Comparison of ENCODE assay signal across 10 cellular contexts in genomic region chr21:43778469-43779335, GRCh38. TPM values are rescaled to one million over a fixed set of nuclear protein-coding genes. Genes with fewer than 3 reads are reported as not detected.
DNase-seq lines count a peak whose midpoint lies in the region; ATAC-seq and TF ChIP-seq lines count a peak whose summit lies in the region.
"Had no signal": no experiment of that assay in that cellular context is flagged by ENCODE, and none has a peak within 500 bp of the region (broad histone marks: within the 10 kb centered on the region; RNA-seq: fewer than 3 reads in every experiment).

No MANE protein-coding gene starts in this region.

- H3K9me3 Mint-ChIP-seq in dendritic cell treated with granulocyte-macrophage colony-stimulating factor and Interleukin-4, amounts not matched to agents 40 ng/mL and 50 ng/mL, for 4 days = no peaks in the 10 kb centered on the region

- intact Hi-C loops in Panc1 (cut with micrococcal nuclease; ENCODE audit: unreplicated experiment) = no loop called here
- intact Hi-C loops in dendritic cell treated with granulocyte-macrophage colony-stimulating factor and Interleukin-4, amounts not matched to agents 40 ng/mL and 50 ng/mL, for 4 days (cut with micrococcal nuclease) = loop anchor here (1.0 kb wide), 1 partner anchor 11 kb away; the partner anchor contains the start of gene RRP1

- H3K27ac ChIP-seq in Panc1 (ENCODE audit: low read length) = peak overlapping the region; percentile 76
- H3K27ac ChIP-seq in subcutaneous abdominal adipose tissue (ENCODE audit: low read depth, low read length) = peak overlapping the region; percentile 79
- H3K27ac ChIP-seq: right atrium auricular region had no signal

- peak; percentile 65 for DNase-seq in SIG-M5 treated with dmso at 0.1 percent for 504 hours (lab: John Stamatoyannopoulos, UW; ENCODE audit: unreplicated experiment)
- no peak for DNase-seq in SIG-M5 (lab: John Stamatoyannopoulos, UW)
- peak; percentile 47 for DNase-seq in Panc1 (ENCODE audit: low read depth, low spot score)
- no peak for DNase-seq in iPS-NIHi7 (ENCODE audit: extremely low spot score)

- H3K4me3 ChIP-seq in Panc1 (ENCODE audit: low read depth in 2 of 2, low read length in 2 of 2) = peak overlapping the region in 1 of 2 experiments; percentile 24; a peak in 1 of 4 replicates
- H3K4me3 ChIP-seq in subcutaneous abdominal adipose tissue (ENCODE audit: low read depth in 1 of 5, low read length in 5 of 5) = no peak overlapping the region
- H3K4me3 ChIP-seq: A549, right atrium auricular region had no signal

- H3K4me3 Mint-ChIP-seq in dendritic cell treated with granulocyte-macrophage colony-stimulating factor and Interleukin-4, amounts not matched to agents 40 ng/mL and 50 ng/mL, for 4 days = peak overlapping the region; percentile 76

- in situ Hi-C loops in Panc1 (cut with HindIII; ENCODE audit: low pct_unique_long_range_greater_than_20kb, low sequenced_read_pairs) = no loop called here

- H3K4me1 Mint-ChIP-seq in dendritic cell treated with granulocyte-macrophage colony-stimulating factor and Interleukin-4, amounts not matched to agents 40 ng/mL and 50 ng/mL, for 4 days (ENCODE audit: low read depth) = peaks cover 77% of the 10 kb centered on the region

- H3K9me3 ChIP-seq in Panc1 (ENCODE audit: control insufficient read depth, insufficient read depth, low read depth, low read length) (no peaks in the 10 kb centered on the region), subcutaneous abdominal adipose tissue (ENCODE audit: control insufficient read depth in 5 of 5, low read length in 5 of 5) (no peaks in the 10 kb centered on the region)
- H3K9me3 ChIP-seq: A549, right atrium auricular region had no signal

- CTCF ChIA-PET in Panc1 (lab: Charles Lee) = no interaction called here

- no peaks in the 10 kb centered on the region for H3K27me3 Mint-ChIP-seq in dendritic cell treated with granulocyte-macrophage colony-stimulating factor and Interleukin-4, amounts not matched to agents 40 ng/mL and 50 ng/mL, for 4 days

- H3K36me3 Mint-ChIP-seq in dendritic cell treated with granulocyte-macrophage colony-stimulating factor and Interleukin-4, amounts not matched to agents 40 ng/mL and 50 ng/mL, for 4 days (ENCODE audit: low read depth) = peaks cover 25% of the 10 kb centered on the region

- ATAC-seq in Panc1 = peak; percentile 31
- ATAC-seq in GM21367 (IDR thresholded peaks at IDR 0.05; ENCODE audit: unreplicated experiment) = no peak
- ATAC-seq in HG02588 (IDR thresholded peaks at IDR 0.05; ENCODE audit: unreplicated experiment) = no peak
- ATAC-seq: A549 had no signal

- H3K27ac Mint-ChIP-seq in dendritic cell treated with granulocyte-macrophage colony-stimulating factor and Interleukin-4, amounts not matched to agents 40 ng/mL and 50 ng/mL, for 4 days = peak overlapping the region; percentile 98

- H3K36me3 ChIP-seq in Panc1 (ENCODE audit: control insufficient read depth, insufficient read depth, low read length) = peaks cover 2% of the 10 kb centered on the region; the same call in 1 of the 2 replicates
- H3K36me3 ChIP-seq in subcutaneous abdominal adipose tissue (ENCODE audit: control insufficient read depth in 5 of 5, insufficient read depth in 5 of 5, low read length in 5 of 5) = peaks cover 0 to 10% (median 9%) of the 10 kb centered on the region in 5 donors

- H3K27me3 ChIP-seq in Panc1 (ENCODE audit: control insufficient read depth, insufficient read depth, low read length) = no peaks in the 10 kb centered on the region
- no peaks in the 10 kb centered on the region for H3K27me3 ChIP-seq in subcutaneous abdominal adipose tissue (ENCODE audit: control insufficient read depth in 5 of 5, insufficient read depth in 4 of 5, low read length in 5 of 5)
- H3K27me3 ChIP-seq: right atrium auricular region had no signal

- H3K4me1 ChIP-seq in Panc1 (ENCODE audit: control insufficient read depth, insufficient read depth, low read length) = peaks cover 21% of the 10 kb centered on the region
- peaks cover 5 to 49% (median 38%) of the 10 kb centered on the region in 5 donors for H3K4me1 ChIP-seq in subcutaneous abdominal adipose tissue (ENCODE audit: control insufficient read depth in 5 of 5, insufficient read depth in 5 of 5, low read length in 5 of 5)

- no peak for TF ChIP-seq CTCF in Panc1 (IDR thresholded peaks at IDR 0.05)

- no TSS peak for BruUV-seq in Panc1 (replicated peaks; lab: Mats Ljungman, UMichigan)

- POLR2A ChIA-PET in Panc1 (lab: Charles Lee) = no interaction called here

- H3K9ac ChIP-seq in subcutaneous abdominal adipose tissue (ENCODE audit: low read length in 5 of 5) = no peak overlapping the region

RNA-seq across cellular contexts. Expression of gene CSTB, which starts 2.6 kb away (rescaled TPM):
- 72.5 TPM for total RNA-seq in Panc1 (2021; ENCODE audit: unreplicated experiment)
- polyA plus RNA-seq in Panc1 (2012; ENCODE audit: insufficient read length) = 127 TPM

RNA-seq across cellular contexts. Expression of gene RRP1, which starts 10.7 kb away (rescaled TPM):
- total RNA-seq in Panc1 (2021; ENCODE audit: unreplicated experiment) = 41.8 TPM
- polyA plus RNA-seq in Panc1 (2012; ENCODE audit: insufficient read length) = 45.9 TPM

RNA-seq across cellular contexts. Expression of gene PDXK, which starts 59.8 kb away (rescaled TPM):
- total RNA-seq in Panc1 (2021; ENCODE audit: unreplicated experiment) = 184 TPM
- polyA plus RNA-seq in Panc1 (2012; ENCODE audit: insufficient read length) = 125 TPM

Comparison
In these comparisons a context has a peak if more than half of its experiments do, and no peak if none do; other contexts are left out.
1. DNase-seq: peak in SIG-M5 treated with dmso at 0.1 percent for 504 hours (single experiment) and Panc1 (single experiment); none in SIG-M5 (single experiment) and iPS-NIHi7 (single experiment).